ENCODE assay signal across 13 cellular contexts in genomic region chrX:120301960-120302359, GRCh38. TPM values are rescaled to one million over a fixed set of nuclear protein-coding genes. Genes with fewer than 3 reads are reported as not detected.
DNase-seq lines count a peak whose midpoint lies in the region; ATAC-seq and TF ChIP-seq lines count a peak whose summit lies in the region.
"Had no signal": no experiment of that assay in that cellular context is flagged by ENCODE, and none has a peak within 500 bp of the region (broad histone marks: within the 10 kb centered on the region; RNA-seq: fewer than 3 reads in every experiment).

No MANE protein-coding gene starts in this region.

- H3K9me3 Mint-ChIP-seq in GM23338, result no peaks in the 10 kb centered on the region

- ATAC-seq in GM18502 (IDR thresholded peaks at IDR 0.05; ENCODE audit: poor library complexity, unreplicated experiment) (peak; percentile 24), GM23338 (no peak), GM19351 (IDR thresholded peaks at IDR 0.05; ENCODE audit: unreplicated experiment) (no peak)

- no peak for DNase-seq in GM23338 (ENCODE audit: low spot score)
- peak; percentile 36 for DNase-seq in NCI-H1417 treated with DMSO at 0.1 percent for 48 hours (lab: John Stamatoyannopoulos, UW)
- DNase-seq in mesendoderm, result no peak
- no peak for DNase-seq in colonic mucosa
- no peak for DNase-seq in inferior parietal cortex (ENCODE audit: extremely low spot score)
- DNase-seq: activated CD4-positive, alpha-beta T cell treated with anti-CD3 and anti-CD28 coated beads, Interleukin-2, amount 50 U/mL, for 4 hours; dorsolateral prefrontal cortex; foreskin keratinocyte; kidney glomerular epithelial cell; NCI-H345 had no signal

- TF ChIP-seq CTCF in GM23338 (conservative IDR thresholded peaks at IDR 0.05; ENCODE audit: low read depth in 2 of 2) (no peak), colonic mucosa (IDR thresholded peaks at IDR 0.05) (no peak)

- no peaks in the 10 kb centered on the region for H3K36me3 Mint-ChIP-seq in GM23338 (ENCODE audit: low read depth)

- H3K79me1 ChIP-seq in mesendoderm (ENCODE audit: low read length), result no peaks in the 10 kb centered on the region

- H3K27me3 Mint-ChIP-seq in GM23338 (ENCODE audit: insufficient read depth, low read depth, poor library complexity), result peaks cover 7% of the 10 kb centered on the region

- no peaks in the 10 kb centered on the region for H3K9me3 ChIP-seq in colonic mucosa

- no peaks in the 10 kb centered on the region for H3K9me2 ChIP-seq in GM23338 (ENCODE audit: insufficient read depth)

- H4K8ac ChIP-seq in mesendoderm (ENCODE audit: low read depth, low read length), result no peak overlapping the region

- no peak overlapping the region for H2BK120ac ChIP-seq in mesendoderm (ENCODE audit: low read depth, low read length)

- H3K18ac ChIP-seq in mesendoderm (ENCODE audit: low read length), result no peak overlapping the region

- H3K36me3 ChIP-seq in GM23338 (ENCODE audit: insufficient read depth), result no peaks in the 10 kb centered on the region
- no peaks in the 10 kb centered on the region for H3K36me3 ChIP-seq in mesendoderm (ENCODE audit: control insufficient read depth, insufficient read depth, low read length)
- H3K36me3 ChIP-seq in colonic mucosa, result no peaks in the 10 kb centered on the region

- no peak overlapping the region for H2BK15ac ChIP-seq in mesendoderm (replicated peaks; ENCODE audit: low read depth)

- no peak overlapping the region for H3K27ac ChIP-seq in GM23338 (ENCODE audit: low read depth)
- H3K27ac ChIP-seq in mesendoderm (ENCODE audit: low read depth, low read length), result no peak overlapping the region
- H3K27ac ChIP-seq in colonic mucosa, result no peak overlapping the region
- H3K27ac ChIP-seq: foreskin keratinocyte had no signal

- intact Hi-C loops in colonic mucosa (cut with DNase I), result no loop called here

- H3K4me3 Mint-ChIP-seq in GM23338, result no peak overlapping the region

- no peak overlapping the region for H4K5ac ChIP-seq in mesendoderm (ENCODE audit: low read length)

- peaks cover 38% of the 10 kb centered on the region for H3K4me1 Mint-ChIP-seq in GM23338

- peaks cover 20% of the 10 kb centered on the region for H3K4me1 ChIP-seq in GM23338 (ENCODE audit: insufficient read depth)
- H3K4me1 ChIP-seq in mesendoderm (ENCODE audit: control insufficient read depth, low read depth, low read length), result no peaks in the 10 kb centered on the region
- no peaks in the 10 kb centered on the region for H3K4me1 ChIP-seq in colonic mucosa
- H3K4me1 ChIP-seq: foreskin keratinocyte had no signal

- H3K9ac ChIP-seq in mesendoderm (ENCODE audit: low read length) (no peak overlapping the region), colonic mucosa (ENCODE audit: low read depth in 2 of 2, low read length in 2 of 2) (no peak overlapping the region)

- no CpG with 5 or more reads among the region's 4 CpGs for WGBS in mesendoderm (ENCODE audit: extremely low coverage, insufficient coverage, low lambda C conversion rate)

- H3K23ac ChIP-seq in mesendoderm (ENCODE audit: low read length), result no peak overlapping the region

- H2AK5ac ChIP-seq in mesendoderm (ENCODE audit: low read length), result no peak overlapping the region

- no peaks in the 10 kb centered on the region for H3K79me2 ChIP-seq in GM23338 (replicated peaks; ENCODE audit: insufficient read depth)
- no peaks in the 10 kb centered on the region for H3K79me2 ChIP-seq in mesendoderm (ENCODE audit: control insufficient read depth, insufficient read depth, low read length)

- no peaks in the 10 kb centered on the region for H4K20me1 ChIP-seq in GM23338 (replicated peaks; ENCODE audit: insufficient read depth)

- H3K4me2 ChIP-seq in GM23338 (peak overlapping the region; percentile 48; the same call in 1 of the 2 replicates), mesendoderm (ENCODE audit: low read length) (no peak overlapping the region)

- H3K56ac ChIP-seq in mesendoderm (ENCODE audit: low read length), result peak overlapping the region; percentile 56

- no peaks in the 10 kb centered on the region for H3F3A ChIP-seq in GM23338 (replicated peaks; ENCODE audit: low read depth)

- H3K4me3 ChIP-seq in GM23338 (no peak overlapping the region), mesendoderm (ENCODE audit: low read length) (no peak overlapping the region), colonic mucosa (no peak overlapping the region)
- H3K4me3 ChIP-seq: dorsolateral prefrontal cortex had no signal

- H3K27ac Mint-ChIP-seq in GM23338, result no peak overlapping the region

- H2AFZ ChIP-seq in GM23338, result no peak overlapping the region

- H2BK5ac ChIP-seq in mesendoderm (ENCODE audit: low read length), result no peak overlapping the region

- H3K27me3 ChIP-seq in GM23338 (ENCODE audit: insufficient read depth) (peaks cover 59% of the 10 kb centered on the region), mesendoderm (ENCODE audit: insufficient read depth, low read length, poor library complexity) (no peaks in the 10 kb centered on the region), colonic mucosa (no peaks in the 10 kb centered on the region)
- H3K27me3 ChIP-seq: foreskin keratinocyte had no signal

- no peak overlapping the region for H3K4ac ChIP-seq in mesendoderm (ENCODE audit: low read depth, low read length)

TF ChIP-seq in GM23338, 12 proteins besides CTCF, POLR2A, EP300 and RAD21 (continues in another document):
- TF ChIP-seq EZH2phosphoT487 (IDR thresholded peaks at IDR 0.05; ENCODE audit: unreplicated experiment) (no peak), ETS1 (IDR thresholded peaks at IDR 0.05) (no peak), ZNF331 (CRISPR knock-in tag; IDR thresholded peaks at IDR 0.05; ENCODE audit: low read depth) (no peak)

RNA-seq across cellular contexts. Expression of gene TMEM255A, which starts 9.3 kb away (rescaled TPM):
- total RNA-seq in GM23338 (2014; rRNA removed; shearing (Covaris generic)), result 0.16 and 0.28 TPM in 2 replicates
- polyA plus RNA-seq in GM23338 (2016; fragmentation: Nextera tagmentation; extraction: Ambion mirVana), result 0.21 and 0.40 TPM in 2 replicates
- polyA plus RNA-seq in mesendoderm (2013, experiment 1 of 2), result 0.94 TPM
- 0.91 TPM for polyA plus RNA-seq in mesendoderm (2013, experiment 2 of 2)
- total RNA-seq in colonic mucosa, result 1 to 10 TPM; 1.1 to 2.6 TPM
- polyA plus RNA-seq: foreskin keratinocyte had no signal

RNA-seq across cellular contexts. Expression of gene ZBTB33, which starts 51.3 kb away (rescaled TPM):
- total RNA-seq in GM23338 (2014; rRNA removed; shearing (Covaris generic)), result 14.0 and 14.3 TPM in 2 replicates
- 2.8 and 3.9 TPM in 2 replicates for polyA plus RNA-seq in GM23338 (2016; fragmentation: Nextera tagmentation; extraction: Ambion mirVana)
- polyA plus RNA-seq in mesendoderm (2013, experiment 1 of 2), result 11.0 TPM
- polyA plus RNA-seq in mesendoderm (2013, experiment 2 of 2), result 11.1 TPM
- 10 to 100 TPM; 11.3 to 13.6 TPM for total RNA-seq in colonic mucosa

RNA-seq across cellular contexts. Expression of gene ATP1B4, which starts 59.9 kb away (rescaled TPM):
- not detected in 2 replicates for total RNA-seq in GM23338 (2014; rRNA removed; shearing (Covaris generic))
- polyA plus RNA-seq in GM23338 (2016; fragmentation: Nextera tagmentation; extraction: Ambion mirVana), result not detected in 2 replicates
- polyA plus RNA-seq in mesendoderm (2013, experiment 1 of 2), result not detected
- polyA plus RNA-seq in mesendoderm (2013, experiment 2 of 2), result not detected
- not detected for total RNA-seq in colonic mucosa
- total RNA-seq: dorsolateral prefrontal cortex, foreskin keratinocyte had no signal
- polyA plus RNA-seq: foreskin keratinocyte, neural cell had no signal
